19 cellular contexts compared by ENCODE assay signal in genomic region chr10:101218423-101219136, GRCh38. TPM values are rescaled to one million over a fixed set of nuclear protein-coding genes. Genes with fewer than 3 reads are reported as not detected.
DNase-seq lines count a peak whose midpoint lies in the region; ATAC-seq and TF ChIP-seq lines count a peak whose summit lies in the region.
"Had no signal": no experiment of that assay in that cellular context is flagged by ENCODE, and none has a peak within 500 bp of the region (broad histone marks: within the 10 kb centered on the region; RNA-seq: fewer than 3 reads in every experiment).

No MANE protein-coding gene starts in this region.

- peak overlapping the region; percentile 41 for H3K27ac Mint-ChIP-seq in T-helper 2 cell treated with Interferon-gamma antibody and Interleukin-4, amounts not matched to agents 5 μg/mL and 100 μg/mL, for 36 hours
- H3K27ac Mint-ChIP-seq in CD8-positive, alpha-beta memory T cell: peak overlapping the region in 3 of 8 donors; percentile 6 to 53 (median 44)
- peak overlapping the region; percentile 27 for H3K27ac Mint-ChIP-seq in activated naive CD8-positive, alpha-beta T cell treated with anti-CD3 and anti-CD28 coated beads, Interleukin-2, amount 50 U/mL, for 24 hours

- H2AFZ ChIP-seq in neural cell (ENCODE audit: low read depth, low read length): no peak overlapping the region

- no peaks in the 10 kb centered on the region for H3K79me2 ChIP-seq in neural cell (replicated peaks; ENCODE audit: insufficient read depth, low read length)

- no peak for ATAC-seq in activated naive CD8-positive, alpha-beta T cell treated with anti-CD3 and anti-CD28 coated beads, Interleukin-2, amount 50 U/mL, for 24 hours
- ATAC-seq in HG03280 (IDR thresholded peaks at IDR 0.05; ENCODE audit: unreplicated experiment): no peak
- ATAC-seq: activated naive CD4-positive, alpha-beta T cell treated with anti-CD3 and anti-CD28 coated beads, Interleukin-2, amount 50 U/mL, for 72 hours; left ventricle myocardium superior had no signal

- DNase-seq in T-helper 2 cell treated with Interferon-gamma antibody and Interleukin-4, amounts not matched to agents 5 μg/mL and 100 μg/mL, for 36 hours (ENCODE audit: low spot score): no peak
- no peak for DNase-seq in T-helper 2 cell
- no peak for DNase-seq in CD8-positive, alpha-beta memory T cell
- DNase-seq in activated naive CD8-positive, alpha-beta T cell treated with anti-CD3 and anti-CD28 coated beads, Interleukin-2, amount 50 U/mL, for 24 hours: no peak
- DNase-seq in NCI-H1105 treated with DMSO at 0.1 percent for 48 hours (lab: John Stamatoyannopoulos, UW): no peak
- no peak for DNase-seq in middle frontal gyrus (ENCODE audit: extremely low spot score, low spot score)
- DNase-seq: left ventricle myocardium superior, NCI-H1417, NCI-H526, nucleus accumbens, RPMI8226 had no signal

- peaks cover 48% of the 10 kb centered on the region for H3K4me1 ChIP-seq in CD8-positive, alpha-beta memory T cell (ENCODE audit: insufficient read depth, low read length)

- no peak overlapping the region for H3K4me3 ChIP-seq in CD8-positive, alpha-beta memory T cell (ENCODE audit: low read length)
- no peak overlapping the region for H3K4me3 ChIP-seq in neural cell (ENCODE audit: low read length)

- POLR2A ChIA-PET in CD8-positive, alpha-beta memory T cell (lab: Charles Lee): interaction anchor here (1.0 kb wide), 1 partner anchor 11 kb away, joined by 8 read pairs; no protein-coding TSS in a partner anchor

- H3K9me2 ChIP-seq in neural cell (ENCODE audit: insufficient read depth, low read length): no peaks in the 10 kb centered on the region

- H3K9me3 ChIP-seq in CD8-positive, alpha-beta memory T cell (ENCODE audit: low read length): no peaks in the 10 kb centered on the region
- no peaks in the 10 kb centered on the region for H3K9me3 ChIP-seq in neural cell (ENCODE audit: low read length)

- no peaks in the 10 kb centered on the region for H3F3A ChIP-seq in neural cell (ENCODE audit: insufficient read depth, low read length, poor library complexity, severe bottlenecking)

- no peak overlapping the region for H3K9ac ChIP-seq in neural cell (ENCODE audit: low read length)

- no peak for TF ChIP-seq CTCF in neural cell (IDR thresholded peaks at IDR 0.05; ENCODE audit: poor library complexity, severe bottlenecking)

- H3K4me3 Mint-ChIP-seq in T-helper 2 cell treated with Interferon-gamma antibody and Interleukin-4, amounts not matched to agents 5 μg/mL and 100 μg/mL, for 36 hours: no peak overlapping the region
- peak overlapping the region in 6 of 7 donors; percentile 24 to 58 (median 41) for H3K4me3 Mint-ChIP-seq in CD8-positive, alpha-beta memory T cell
- no peak overlapping the region for H3K4me3 Mint-ChIP-seq in activated naive CD8-positive, alpha-beta T cell treated with anti-CD3 and anti-CD28 coated beads, Interleukin-2, amount 50 U/mL, for 24 hours

- H3K27ac ChIP-seq in CD8-positive, alpha-beta memory T cell (ENCODE audit: low read depth, low read length): no peak overlapping the region
- H3K27ac ChIP-seq in neural cell (ENCODE audit: low read length): no peak overlapping the region

- no peaks in the 10 kb centered on the region for H3K36me3 ChIP-seq in CD8-positive, alpha-beta memory T cell (ENCODE audit: insufficient read depth, low read length)
- H3K36me3 ChIP-seq in neural cell (ENCODE audit: insufficient read depth, low read length): no peaks in the 10 kb centered on the region

- H3K36me3 Mint-ChIP-seq in T-helper 2 cell treated with Interferon-gamma antibody and Interleukin-4, amounts not matched to agents 5 μg/mL and 100 μg/mL, for 36 hours (ENCODE audit: low read depth): no peaks in the 10 kb centered on the region
- H3K36me3 Mint-ChIP-seq in CD8-positive, alpha-beta memory T cell: no peaks in the 10 kb centered on the region
- no peaks in the 10 kb centered on the region for H3K36me3 Mint-ChIP-seq in activated naive CD8-positive, alpha-beta T cell treated with anti-CD3 and anti-CD28 coated beads, Interleukin-2, amount 50 U/mL, for 24 hours (ENCODE audit: low read depth)

- no peaks in the 10 kb centered on the region for H3K9me3 Mint-ChIP-seq in T-helper 2 cell treated with Interferon-gamma antibody and Interleukin-4, amounts not matched to agents 5 μg/mL and 100 μg/mL, for 36 hours
- H3K9me3 Mint-ChIP-seq in CD8-positive, alpha-beta memory T cell: peaks cover 0 to 3% (median 0%) of the 10 kb centered on the region in 5 donors
- no peaks in the 10 kb centered on the region for H3K9me3 Mint-ChIP-seq in activated naive CD8-positive, alpha-beta T cell treated with anti-CD3 and anti-CD28 coated beads, Interleukin-2, amount 50 U/mL, for 24 hours
- H3K9me3 Mint-ChIP-seq: activated naive CD4-positive, alpha-beta T cell treated with anti-CD3 and anti-CD28 coated beads, Interleukin-2, amount 50 U/mL, for 72 hours had no signal

- peaks cover 12% of the 10 kb centered on the region for H3K4me1 Mint-ChIP-seq in T-helper 2 cell treated with Interferon-gamma antibody and Interleukin-4, amounts not matched to agents 5 μg/mL and 100 μg/mL, for 36 hours (ENCODE audit: low read depth)
- peaks cover 33 to 65% (median 41%) of the 10 kb centered on the region in 3 donors for H3K4me1 Mint-ChIP-seq in CD8-positive, alpha-beta memory T cell
- H3K4me1 Mint-ChIP-seq in activated naive CD8-positive, alpha-beta T cell treated with anti-CD3 and anti-CD28 coated beads, Interleukin-2, amount 50 U/mL, for 24 hours: peaks cover 35% of the 10 kb centered on the region

- no peak for TF ChIP-seq RAD21 in neural cell (conservative IDR thresholded peaks at IDR 0.05)

- TF ChIP-seq EP300 in neural cell (conservative IDR thresholded peaks at IDR 0.05; ENCODE audit: poor library complexity, severe bottlenecking): no peak

- CTCF ChIA-PET in CD8-positive, alpha-beta memory T cell (lab: Charles Lee): interaction anchor here (0.9 to 1.8 kb wide), 5 partner anchors 9 to 353 kb away, joined by 3 to 6 read pairs (median 3); no protein-coding TSS in a partner anchor

- peaks cover 90% of the 10 kb centered on the region for H3K27me3 ChIP-seq in CD8-positive, alpha-beta memory T cell (ENCODE audit: insufficient read depth, low read length, poor library complexity, severe bottlenecking)
- H3K27me3 ChIP-seq in neural cell (ENCODE audit: insufficient read depth, low read depth, low read length): peaks cover 100% of the 10 kb centered on the region

- peaks cover 97% of the 10 kb centered on the region for H3K27me3 Mint-ChIP-seq in T-helper 2 cell treated with Interferon-gamma antibody and Interleukin-4, amounts not matched to agents 5 μg/mL and 100 μg/mL, for 36 hours (ENCODE audit: low read depth)
- H3K27me3 Mint-ChIP-seq in CD8-positive, alpha-beta memory T cell: peaks cover 75 to 87% of the 10 kb centered on the region in 2 donors
- H3K27me3 Mint-ChIP-seq in activated naive CD8-positive, alpha-beta T cell treated with anti-CD3 and anti-CD28 coated beads, Interleukin-2, amount 50 U/mL, for 24 hours: peaks cover 86% of the 10 kb centered on the region

- H3K4me2 ChIP-seq in neural cell (ENCODE audit: low read length): no peak overlapping the region

- H4K20me1 ChIP-seq in neural cell (ENCODE audit: insufficient read depth): no peaks in the 10 kb centered on the region

TF ChIP-seq in neural cell, 6 proteins besides CTCF, POLR2A, EP300 and RAD21:
- TF ChIP-seq TAF1 (IDR thresholded peaks at IDR 0.05; ENCODE audit: low read depth) (no peak), MXI1 (conservative IDR thresholded peaks at IDR 0.05; ENCODE audit: poor library complexity, severe bottlenecking) (no peak), SMC3 (conservative IDR thresholded peaks at IDR 0.05; ENCODE audit: poor library complexity) (no peak), EZH2 (IDR thresholded peaks at IDR 0.05; ENCODE audit: borderline replicate concordance, insufficient read depth, low read length, poor library complexity, severe bottlenecking) (peak; percentile 8), REST (IDR thresholded peaks at IDR 0.05; ENCODE audit: borderline replicate concordance) (no peak), POLR2AphosphoS5 (IDR thresholded peaks at IDR 0.05) (peak; percentile 29)

RNA-seq across cellular contexts. Expression of gene LBX1, which starts 10.7 kb away (rescaled TPM):
- total RNA-seq in CD8-positive, alpha-beta memory T cell: not detected
- not detected for polyA plus RNA-seq in CD8-positive, alpha-beta memory T cell
- polyA plus RNA-seq in neural cell: 0.08 TPM in 1 of 2 replicates, not detected in the other
- not detected in 2 replicates for polyA minus RNA-seq in neural cell
- total RNA-seq: activated naive CD4-positive, alpha-beta T cell treated with anti-CD3 and anti-CD28 coated beads, Interleukin-2, amount 50 U/mL, for 72 hours; left ventricle myocardium superior; mononuclear cell; renal cortical epithelial cell; subcutaneous adipose tissue; urinary bladder had no signal
- polyA plus RNA-seq: BJ, urinary bladder had no signal

Comparison
In these comparisons a context has a peak if more than half of its experiments do, and no peak if none do; other contexts are left out.
1. H3K4me3 Mint-ChIP-seq: peak in CD8-positive, alpha-beta memory T cell (6 of 7); none in T-helper 2 cell treated with Interferon-gamma antibody and Interleukin-4, amounts not matched to agents 5 μg/mL and 100 μg/mL, for 36 hours (single experiment) and activated naive CD8-positive, alpha-beta T cell treated with anti-CD3 and anti-CD28 coated beads, Interleukin-2, amount 50 U/mL, for 24 hours (single experiment).